27 cellular contexts compared by ENCODE assay signal in the genomic region with DNA sequence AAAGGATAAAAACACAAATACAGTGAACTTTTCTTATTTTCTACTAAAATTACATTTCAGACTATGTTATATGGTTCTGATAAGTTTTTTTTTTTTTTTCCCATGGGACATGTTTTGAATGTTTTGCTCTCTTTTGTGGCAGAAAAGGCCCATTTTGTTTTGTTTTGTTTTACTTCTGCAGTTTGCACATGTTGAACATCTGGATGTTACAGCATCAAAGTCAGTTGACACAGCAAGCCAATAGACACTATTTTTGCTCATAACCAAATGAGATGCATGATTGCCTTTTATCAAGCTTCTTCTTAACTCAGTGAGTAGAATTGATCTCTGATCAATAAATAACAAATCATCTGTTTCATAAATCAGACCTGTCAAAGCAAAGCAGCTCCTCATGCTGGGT.
"Had no signal": no experiment of that assay in that cellular context is flagged by ENCODE, and none has a peak within 500 bp of the region (broad histone marks: within the 10 kb centered on the region; RNA-seq: fewer than 3 reads in every experiment).

No MANE protein-coding gene starts in this region.

- DNase-seq: activated B cell treated with CpG ODN at 0.5 μM for 24 hours; activated CD4-positive, alpha-beta T cell treated with anti-CD3 and anti-CD28 coated beads for 36 hours; activated CD8-positive, alpha-beta memory T cell treated with anti-CD3 and anti-CD28 coated beads, Interleukin-2, amount 10 ng/mL, durations not matched to agents 7 days and 5 days; activated CD8-positive, alpha-beta T cell treated with anti-CD3 and anti-CD28 coated beads, Interleukin-2, amount 10 ng/mL, durations not matched to agents 7 days and 5 days; activated naive CD4-positive, alpha-beta T cell; activated T-cell treated with anti-CD3 and anti-CD28 coated beads, Interleukin-2, amount 50 U/mL, for 48 hours; adrenal gland; aorta; body of pancreas; caudate nucleus; cortex of kidney; effector memory CD8-positive, alpha-beta T cell; head of caudate nucleus; hypothalamus; immature natural killer cell; kidney; lower lobe of right lung; mesenchymal stem cell; natural killer cell; stimulated activated naive CD4-positive, alpha-beta T cell; T-helper 1 cell; tibial artery had no signal

- H3K27ac Mint-ChIP-seq: activated B cell treated with CpG ODN at 0.5 μM for 24 hours; activated CD4-positive, alpha-beta T cell treated with anti-CD3 and anti-CD28 coated beads for 36 hours; activated CD8-positive, alpha-beta memory T cell treated with anti-CD3 and anti-CD28 coated beads, Interleukin-2, amount 10 ng/mL, durations not matched to agents 7 days and 5 days; activated CD8-positive, alpha-beta T cell treated with anti-CD3 and anti-CD28 coated beads, Interleukin-2, amount 10 ng/mL, durations not matched to agents 7 days and 5 days; activated naive CD8-positive, alpha-beta T cell; effector memory CD8-positive, alpha-beta T cell; immature natural killer cell; natural killer cell; T-helper 2 cell treated with Interferon-gamma antibody and Interleukin-4, amounts not matched to agents 5 μg/mL and 100 μg/mL, for 36 hours had no signal

- H3K27me3 ChIP-seq: adrenal gland, body of pancreas, esophagus muscularis mucosa, right atrium auricular region, suprapubic skin, tibial artery had no signal

- ATAC-seq: activated CD4-positive, alpha-beta T cell treated with anti-CD3 and anti-CD28 coated beads for 36 hours; activated CD8-positive, alpha-beta memory T cell treated with anti-CD3 and anti-CD28 coated beads, Interleukin-2, amount 10 ng/mL, durations not matched to agents 7 days and 5 days; activated CD8-positive, alpha-beta T cell treated with anti-CD3 and anti-CD28 coated beads, Interleukin-2, amount 10 ng/mL, durations not matched to agents 7 days and 5 days; body of pancreas; effector memory CD8-positive, alpha-beta T cell; natural killer cell had no signal

- H3K9me3 ChIP-seq: adrenal gland, body of pancreas, esophagus muscularis mucosa, lower lobe of right lung, right atrium auricular region, suprapubic skin, tibial artery had no signal

- H3K36me3 ChIP-seq: adrenal gland, esophagus muscularis mucosa, lower lobe of right lung, right atrium auricular region, suprapubic skin, tibial artery had no signal

- H3K4me3 ChIP-seq: adrenal gland, body of pancreas, esophagus muscularis mucosa, lower lobe of right lung, right atrium auricular region, suprapubic skin, tibial artery had no signal

- H3K27me3 Mint-ChIP-seq: activated B cell treated with CpG ODN at 0.5 μM for 24 hours; activated CD4-positive, alpha-beta T cell treated with anti-CD3 and anti-CD28 coated beads for 36 hours; activated CD8-positive, alpha-beta memory T cell treated with anti-CD3 and anti-CD28 coated beads, Interleukin-2, amount 10 ng/mL, durations not matched to agents 7 days and 5 days; activated naive CD8-positive, alpha-beta T cell; effector memory CD8-positive, alpha-beta T cell had no signal

- H3K4me3 Mint-ChIP-seq: activated B cell treated with CpG ODN at 0.5 μM for 24 hours; activated CD4-positive, alpha-beta T cell treated with anti-CD3 and anti-CD28 coated beads for 36 hours; activated CD8-positive, alpha-beta memory T cell treated with anti-CD3 and anti-CD28 coated beads, Interleukin-2, amount 10 ng/mL, durations not matched to agents 7 days and 5 days; activated CD8-positive, alpha-beta T cell treated with anti-CD3 and anti-CD28 coated beads, Interleukin-2, amount 10 ng/mL, durations not matched to agents 7 days and 5 days; activated naive CD8-positive, alpha-beta T cell; effector memory CD8-positive, alpha-beta T cell; immature natural killer cell; natural killer cell; T-helper 2 cell treated with Interferon-gamma antibody and Interleukin-4, amounts not matched to agents 5 μg/mL and 100 μg/mL, for 36 hours had no signal

- H3K9me3 Mint-ChIP-seq: activated B cell treated with CpG ODN at 0.5 μM for 24 hours; T-helper 2 cell treated with Interferon-gamma antibody and Interleukin-4, amounts not matched to agents 5 μg/mL and 100 μg/mL, for 36 hours had no signal

- H3K4me1 ChIP-seq: adrenal gland, body of pancreas, esophagus muscularis mucosa, lower lobe of right lung, right atrium auricular region, tibial artery had no signal

- H3K4me1 Mint-ChIP-seq: activated CD4-positive, alpha-beta T cell treated with anti-CD3 and anti-CD28 coated beads for 36 hours; activated CD8-positive, alpha-beta memory T cell treated with anti-CD3 and anti-CD28 coated beads, Interleukin-2, amount 10 ng/mL, durations not matched to agents 7 days and 5 days had no signal

- H3K36me3 Mint-ChIP-seq: activated CD8-positive, alpha-beta memory T cell treated with anti-CD3 and anti-CD28 coated beads, Interleukin-2, amount 10 ng/mL, durations not matched to agents 7 days and 5 days; activated naive CD8-positive, alpha-beta T cell; immature natural killer cell; natural killer cell had no signal

- H3K27ac ChIP-seq: adrenal gland, body of pancreas, esophagus muscularis mucosa, lower lobe of right lung, suprapubic skin, tibial artery had no signal
